In the genomic region with DNA sequence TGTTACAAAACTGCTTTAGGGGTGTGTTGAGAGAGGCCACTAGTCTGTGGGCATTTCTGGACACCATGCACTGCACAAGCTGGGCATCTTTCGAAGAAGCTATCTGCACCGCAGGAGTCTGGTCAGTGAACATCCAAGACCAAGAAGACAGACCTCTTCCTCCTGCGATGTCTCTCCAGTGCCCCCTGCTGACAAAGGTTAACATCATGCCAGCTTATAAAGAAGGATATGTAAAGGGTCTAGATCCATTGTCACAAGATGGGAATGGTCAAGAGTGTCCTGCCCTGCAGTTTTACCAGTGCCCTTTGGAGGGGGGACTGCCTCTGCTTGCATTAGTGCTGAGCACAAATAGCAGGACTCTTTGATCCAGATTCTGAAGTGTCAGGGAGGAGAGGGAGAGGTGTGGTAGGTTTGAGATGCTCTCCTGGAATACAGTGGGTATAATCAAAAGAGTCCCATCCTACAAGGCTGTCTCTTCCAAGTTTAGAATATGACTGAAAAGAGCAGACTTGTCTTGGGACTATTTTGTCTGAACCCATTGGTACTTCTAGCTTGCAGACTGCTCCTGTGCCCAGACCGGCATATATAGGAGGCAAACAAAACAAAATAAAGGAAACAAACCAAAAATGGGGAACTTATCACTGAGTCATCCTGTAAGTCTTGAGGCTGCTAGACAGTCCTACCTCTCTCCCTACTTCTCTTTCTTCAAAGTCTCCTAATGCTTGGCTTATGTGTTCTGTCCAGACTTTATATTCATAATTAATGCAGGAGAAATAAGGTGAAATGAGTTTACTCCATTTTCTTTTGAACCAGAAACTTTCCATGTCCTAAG, we compare ENCODE assay signal across 8 cellular contexts.
DNase-seq lines count a peak whose midpoint lies in the region; ATAC-seq and TF ChIP-seq lines count a peak whose summit lies in the region.

No MANE protein-coding gene starts in this region.

- TF ChIP-seq CTCF in body of pancreas (IDR thresholded peaks at IDR 0.05) (peak; percentile 25 to 55 (median 53)), tibial artery (IDR thresholded peaks at IDR 0.05) (peak; percentile 19 to 40)

- no peaks in the 10 kb centered on the region for H3K9me3 ChIP-seq in body of pancreas
- no peaks in the 10 kb centered on the region for H3K9me3 ChIP-seq in tibial artery

- H3K36me3 Mint-ChIP-seq in activated CD4-positive, alpha-beta T cell treated with anti-CD3 and anti-CD28 coated beads, Interleukin-2, amount 10 ng/mL, durations not matched to agents 24 days and 14 days (ENCODE audit: low read depth), result no peaks in the 10 kb centered on the region

- H3K9me3 Mint-ChIP-seq in activated CD4-positive, alpha-beta T cell treated with anti-CD3 and anti-CD28 coated beads, Interleukin-2, amount 10 ng/mL, durations not matched to agents 24 days and 14 days, result no peaks in the 10 kb centered on the region

- no peak overlapping the region for H3K27ac Mint-ChIP-seq in activated CD4-positive, alpha-beta T cell treated with anti-CD3 and anti-CD28 coated beads, Interleukin-2, amount 10 ng/mL, durations not matched to agents 24 days and 14 days

- H3K36me3 ChIP-seq in body of pancreas (replicated peaks in 1 of 2; ENCODE audit: insufficient read depth in 1 of 2, low read depth in 2 of 2), result no peaks in the 10 kb centered on the region
- H3K36me3 ChIP-seq in tibial artery, result no peaks in the 10 kb centered on the region

- H3K27me3 ChIP-seq in body of pancreas (no peaks in the 10 kb centered on the region), tibial artery (no peaks in the 10 kb centered on the region)

- 34 to 41% methylated on average over 4 of the region's 4 CpGs for WGBS in body of pancreas, 2 donors

- DNase-seq in activated CD4-positive, alpha-beta T cell treated with anti-CD3 and anti-CD28 coated beads, Interleukin-2, amount 10 ng/mL, durations not matched to agents 24 days and 14 days, result peak; percentile 58
- no peak for DNase-seq in activated CD4-positive, alpha-beta T cell treated with anti-CD3 and anti-CD28 coated beads for 4 hours
- peak; percentile 36 for DNase-seq in NCI-H524 treated with DMSO at 0.1 percent for 48 hours (lab: John Stamatoyannopoulos, UW)
- peak; percentile 59 to 67 (median 60) for DNase-seq in body of pancreas
- DNase-seq in iPS-NIHi11 (ENCODE audit: low spot score), result peak; percentile 59
- peak; percentile 30 to 59 for DNase-seq in tibial artery

- no peak overlapping the region for H3K4me3 Mint-ChIP-seq in activated CD4-positive, alpha-beta T cell treated with anti-CD3 and anti-CD28 coated beads, Interleukin-2, amount 10 ng/mL, durations not matched to agents 24 days and 14 days

- TF ChIP-seq POLR2A in body of pancreas (IDR thresholded peaks at IDR 0.05), result no peak

- H3K27me3 Mint-ChIP-seq in activated CD4-positive, alpha-beta T cell treated with anti-CD3 and anti-CD28 coated beads, Interleukin-2, amount 10 ng/mL, durations not matched to agents 24 days and 14 days, result no peaks in the 10 kb centered on the region

- H3K4me3 ChIP-seq in body of pancreas (no peak overlapping the region), tibial artery (no peak overlapping the region)

- intact Hi-C loops in activated CD4-positive, alpha-beta T cell treated with anti-CD3 and anti-CD28 coated beads, Interleukin-2, amount 10 ng/mL, durations not matched to agents 24 days and 14 days (cut with micrococcal nuclease), result no loop called here
- intact Hi-C loops in body of pancreas (cut with DNase I) (no loop called here), tibial artery (cut with DNase I; ENCODE audit: low total_unique reads) (no loop called here)

- no peaks in the 10 kb centered on the region for H3K4me1 ChIP-seq in body of pancreas
- H3K4me1 ChIP-seq in tibial artery, result peaks cover 0 to 10% (median 0%) of the 10 kb centered on the region in 4 donors

- ATAC-seq in HG02973 (IDR thresholded peaks at IDR 0.05; ENCODE audit: unreplicated experiment), result peak; percentile 64
- peak; percentile 62 for ATAC-seq in body of pancreas
- no peak for ATAC-seq in GM21367 (IDR thresholded peaks at IDR 0.05; ENCODE audit: unreplicated experiment)

- no peaks in the 10 kb centered on the region for H3K4me1 Mint-ChIP-seq in activated CD4-positive, alpha-beta T cell treated with anti-CD3 and anti-CD28 coated beads, Interleukin-2, amount 10 ng/mL, durations not matched to agents 24 days and 14 days

- H3K27ac ChIP-seq in body of pancreas (no peak overlapping the region), tibial artery (no peak overlapping the region)

Comparison
In these comparisons a context has a peak if more than half of its experiments do, and no peak if none do; other contexts are left out.
1. DNase-seq: peak in activated CD4-positive, alpha-beta T cell treated with anti-CD3 and anti-CD28 coated beads, Interleukin-2, amount 10 ng/mL, durations not matched to agents 24 days and 14 days (single experiment), NCI-H524 treated with DMSO at 0.1 percent for 48 hours (single experiment), body of pancreas (4 of 4), iPS-NIHi11 (single experiment) and tibial artery (2 of 2); none in activated CD4-positive, alpha-beta T cell treated with anti-CD3 and anti-CD28 coated beads for 4 hours (0 of 2).